ENCODE assay signal across 6 cellular contexts in genomic region chr17:37346879-37347402, GRCh38. TPM values are rescaled to one million over a fixed set of nuclear protein-coding genes. Genes with fewer than 3 reads are reported as not detected.
"Had no signal": no experiment of that assay in that cellular context is flagged by ENCODE, and none has a peak within 500 bp of the region (broad histone marks: within the 10 kb centered on the region; RNA-seq: fewer than 3 reads in every experiment).

No MANE protein-coding gene starts in this region.

RNA-seq across cellular contexts. Expression of gene C17orf78, which starts 28.8 kb away (rescaled TPM):
- total RNA-seq: M059J, PC-3, Right ventricle myocardium inferior, RPMI7951, SJCRH30, SK-MEL-5 had no signal
